14 cellular contexts compared by ENCODE assay signal in the genomic region with DNA sequence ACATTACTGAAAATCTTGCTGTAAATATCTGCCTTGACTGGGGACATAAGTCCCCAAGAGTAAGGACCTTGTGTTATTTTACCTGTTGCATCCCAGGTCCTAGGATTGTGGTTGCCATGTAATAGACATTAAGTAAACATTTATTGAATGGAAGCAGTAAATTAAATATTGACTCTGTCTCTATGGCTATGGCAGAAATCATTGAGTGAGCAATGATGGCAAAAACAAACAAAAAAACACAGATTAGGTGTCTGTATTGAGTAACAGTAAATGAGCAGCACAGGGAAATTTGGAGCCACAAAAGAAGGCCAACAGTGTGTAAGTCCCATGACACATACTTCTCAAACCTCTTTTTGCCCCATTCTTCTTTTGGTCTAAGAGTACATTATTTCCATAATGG.
DNase-seq lines count a peak whose midpoint lies in the region; ATAC-seq and TF ChIP-seq lines count a peak whose summit lies in the region.
"Had no signal": no experiment of that assay in that cellular context is flagged by ENCODE, and none has a peak within 500 bp of the region (broad histone marks: within the 10 kb centered on the region; RNA-seq: fewer than 3 reads in every experiment).

No MANE protein-coding gene starts in this region.

- no peak for TF ChIP-seq POLR2A in gastroesophageal sphincter (IDR thresholded peaks at IDR 0.05)
- no peak for TF ChIP-seq POLR2A in stomach (IDR thresholded peaks at IDR 0.05)

- DNase-seq in GM23248, result peak; percentile 5
- peak; percentile 94 for DNase-seq in NCI-H748 (lab: John Stamatoyannopoulos, UW; ENCODE audit: unreplicated experiment)
- DNase-seq in stomach, result no peak
- DNase-seq in effector memory CD4-positive, alpha-beta T cell, result no peak
- no peak for DNase-seq in effector CD8-positive, alpha-beta T cell (lab: John Stamatoyannopoulos, UW)
- DNase-seq: adrenal gland; C1 segment of cervical spinal cord; left ventricle myocardium inferior; naive thymus-derived CD4-positive, alpha-beta T cell; stimulated activated CD4-positive, alpha-beta T cell treated with anti-CD3 and anti-CD28 coated beads, Interleukin-4, amount 100 ng/mL, for 1 hour; stimulated activated naive B cell treated with anti-CD40 and anti-IgM and Interleukin-4, amounts not matched to agents 10 μg/mL and 1 μg/mL and 100 μg/mL, for 72 hours had no signal

- H3K4me3 ChIP-seq in ACC112 (ENCODE audit: low read depth, low read length) (no peak overlapping the region), GM23248 (no peak overlapping the region), gastroesophageal sphincter (no peak overlapping the region), stomach (no peak overlapping the region)
- H3K4me3 ChIP-seq in effector memory CD4-positive, alpha-beta T cell (ENCODE audit: insufficient read depth, low read depth, low read length, poor library complexity, severe bottlenecking), result no peak overlapping the region
- H3K4me3 ChIP-seq: adrenal gland, left ventricle myocardium inferior had no signal

- peaks cover 32% of the 10 kb centered on the region for H3K4me1 ChIP-seq in ACC112 (ENCODE audit: control insufficient read depth, insufficient read depth, low read length, unreplicated experiment)
- peaks cover 16% of the 10 kb centered on the region for H3K4me1 ChIP-seq in GM23248 (ENCODE audit: insufficient read depth)
- H3K4me1 ChIP-seq in gastroesophageal sphincter, result peaks cover 12 to 69% (median 16%) of the 10 kb centered on the region in 3 donors
- H3K4me1 ChIP-seq in stomach, result peaks cover 30 to 70% (median 50%) of the 10 kb centered on the region in 4 donors
- H3K4me1 ChIP-seq in effector memory CD4-positive, alpha-beta T cell (ENCODE audit: control insufficient read depth, insufficient read depth, low read length, poor library complexity, severe bottlenecking), result no peaks in the 10 kb centered on the region

- ATAC-seq in gastroesophageal sphincter (no peak), HG02852 (IDR thresholded peaks at IDR 0.05; ENCODE audit: unreplicated experiment) (no peak)
- ATAC-seq: naive thymus-derived CD4-positive, alpha-beta T cell; stimulated activated naive B cell treated with anti-CD40 and anti-IgM and Interleukin-4, amounts not matched to agents 10 μg/mL and 1 μg/mL and 100 μg/mL, for 72 hours had no signal

- no peak overlapping the region for H3K4me2 ChIP-seq in GM23248 (ENCODE audit: unreplicated experiment)

- H3K27me3 ChIP-seq in ACC112 (ENCODE audit: insufficient read depth, low read length) (no peaks in the 10 kb centered on the region), GM23248 (replicated peaks; ENCODE audit: insufficient read depth) (no peaks in the 10 kb centered on the region), gastroesophageal sphincter (no peaks in the 10 kb centered on the region), stomach (no peaks in the 10 kb centered on the region)
- no peaks in the 10 kb centered on the region for H3K27me3 ChIP-seq in effector memory CD4-positive, alpha-beta T cell (replicated peaks; ENCODE audit: control insufficient read depth, insufficient read depth, low read length, poor library complexity, severe bottlenecking)
- H3K27me3 ChIP-seq: adrenal gland had no signal

- peak overlapping the region; percentile 15; the same call in 1 of the 2 replicates for H3K27ac ChIP-seq in ACC112 (ENCODE audit: low read depth, low read length)
- H3K27ac ChIP-seq in GM23248, result no peak overlapping the region
- peak overlapping the region in 3 of 4 donors; percentile 64 to 83 (median 65) for H3K27ac ChIP-seq in gastroesophageal sphincter
- peak overlapping the region in 2 of 5 donors; percentile 6 to 19 for H3K27ac ChIP-seq in stomach
- no peak overlapping the region for H3K27ac ChIP-seq in effector memory CD4-positive, alpha-beta T cell (ENCODE audit: insufficient read depth, low read length, poor library complexity, severe bottlenecking)
- H3K27ac ChIP-seq: adrenal gland, left ventricle myocardium inferior had no signal

- no peak overlapping the region for H3K9ac ChIP-seq in GM23248

- TF ChIP-seq CTCF in gastroesophageal sphincter (IDR thresholded peaks at IDR 0.05) (no peak), stomach (IDR thresholded peaks at IDR 0.05) (no peak)

- H3F3A ChIP-seq in GM23248 (ENCODE audit: insufficient read depth), result 0 out of 2 replicates have a peak, but pooled peaks cover 7% of the 10 kb centered on the region

- H3K9me2 ChIP-seq in GM23248 (ENCODE audit: insufficient read depth), result no peaks in the 10 kb centered on the region

- H4K20me1 ChIP-seq in GM23248 (ENCODE audit: insufficient read depth), result no peaks in the 10 kb centered on the region

- H3K36me3 ChIP-seq in ACC112 (ENCODE audit: insufficient read depth, low read length) (no peaks in the 10 kb centered on the region), GM23248 (ENCODE audit: low read depth) (no peaks in the 10 kb centered on the region), gastroesophageal sphincter (no peaks in the 10 kb centered on the region), stomach (no peaks in the 10 kb centered on the region)
- H3K36me3 ChIP-seq in effector memory CD4-positive, alpha-beta T cell (ENCODE audit: control insufficient read depth, insufficient read depth, low read length), result no peaks in the 10 kb centered on the region
- H3K36me3 ChIP-seq: adrenal gland, left ventricle myocardium inferior had no signal

- TF ChIP-seq EP300 in gastroesophageal sphincter (IDR thresholded peaks at IDR 0.05), result no peak
- TF ChIP-seq EP300 in stomach (IDR thresholded peaks at IDR 0.05), result no peak

- intact Hi-C loops in stomach (cut with DNase I; ENCODE audit: low total_unique reads), result loop anchor here (10.0 kb wide), 1 partner anchor 138 kb away; no protein-coding TSS in a partner anchor

- in situ Hi-C loops in GM23248 (cut with MboI), result no loop called here

- peaks cover 17% of the 10 kb centered on the region for H3K79me2 ChIP-seq in ACC112 (ENCODE audit: control insufficient read depth, insufficient read depth, low read length, unreplicated experiment)
- H3K79me2 ChIP-seq in GM23248 (ENCODE audit: insufficient read depth), result no peaks in the 10 kb centered on the region

- no peaks in the 10 kb centered on the region for H3K9me3 ChIP-seq in GM23248 (ENCODE audit: low read depth)
- H3K9me3 ChIP-seq in gastroesophageal sphincter, result no peaks in the 10 kb centered on the region
- no peaks in the 10 kb centered on the region for H3K9me3 ChIP-seq in stomach
- no peaks in the 10 kb centered on the region for H3K9me3 ChIP-seq in effector memory CD4-positive, alpha-beta T cell (ENCODE audit: control insufficient read depth, low read length)
- H3K9me3 ChIP-seq: adrenal gland, left ventricle myocardium inferior had no signal

- no peak overlapping the region for H2AFZ ChIP-seq in ACC112 (ENCODE audit: low read length, unreplicated experiment)
- H2AFZ ChIP-seq in GM23248, result no peak overlapping the region

Comparison
In these comparisons a context has a peak if more than half of its experiments do, and no peak if none do; other contexts are left out.
1. H3K27ac ChIP-seq: peak in ACC112 (single experiment) and gastroesophageal sphincter (3 of 4); none in GM23248 (single experiment) and effector memory CD4-positive, alpha-beta T cell (single experiment).
2. DNase-seq: peak in GM23248 (single experiment) and NCI-H748 (single experiment); none in stomach (single experiment), effector memory CD4-positive, alpha-beta T cell (0 of 3) and effector CD8-positive, alpha-beta T cell (single experiment).